20 cellular contexts compared by ENCODE assay signal in the genomic region with DNA sequence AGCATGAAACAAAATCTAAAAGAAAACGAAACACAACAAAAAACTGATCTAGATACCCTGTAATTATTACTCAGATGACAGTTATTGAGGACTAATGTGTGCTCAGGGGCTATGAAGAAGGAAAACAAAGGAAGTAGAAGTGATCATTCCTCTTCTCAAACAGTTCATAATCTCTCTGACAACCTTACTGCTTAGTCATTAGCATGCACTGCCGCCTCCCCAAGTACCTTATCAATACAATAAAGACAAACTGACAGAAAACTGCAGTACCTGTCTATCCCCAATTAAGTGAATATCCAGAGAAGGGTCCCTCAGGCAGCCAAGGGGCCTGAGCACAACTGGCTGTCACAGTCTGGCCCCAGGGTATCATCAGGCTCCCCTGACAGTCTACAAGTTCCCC. TPM values are rescaled to one million over a fixed set of nuclear protein-coding genes. Genes with fewer than 3 reads are reported as not detected.
"Had no signal": no experiment of that assay in that cellular context is flagged by ENCODE, and none has a peak within 500 bp of the region (broad histone marks: within the 10 kb centered on the region; RNA-seq: fewer than 3 reads in every experiment).

No MANE protein-coding gene starts in this region.

- H3K27me3 Mint-ChIP-seq: naive thymus-derived CD4-positive, alpha-beta T cell; type B pancreatic cell had no signal

- H3K4me3 Mint-ChIP-seq: naive thymus-derived CD4-positive, alpha-beta T cell; type B pancreatic cell had no signal

- DNase-seq: effector memory CD4-positive, alpha-beta T cell; esophagus squamous epithelium; foreskin fibroblast; glutamatergic neuron; mesendoderm; naive thymus-derived CD4-positive, alpha-beta T cell; posterior cingulate gyrus; spleen; stimulated activated CD4-positive, alpha-beta T cell treated with anti-CD3 and anti-CD28 coated beads, Interleukin-15, amount 100 ng/mL, for 24 hours; stimulated activated CD4-positive, alpha-beta T cell treated with anti-CD3 and anti-CD28 coated beads, Interleukin-1b, Interleukin-23, amount 100 ng/mL, for 48 hours; stimulated activated CD4-positive, alpha-beta T cell treated with anti-CD3 and anti-CD28 coated beads, Interleukin-4, amount 100 ng/mL, for 24 hours; stimulated activated naive CD4-positive, alpha-beta T cell; thyroid gland had no signal

- ATAC-seq: gastroesophageal sphincter; naive thymus-derived CD4-positive, alpha-beta T cell; sciatic nerve had no signal

- H3K27ac ChIP-seq: epithelial cell of prostate, esophagus squamous epithelium, gastroesophageal sphincter, neutrophil, spleen, suprapubic skin, thyroid gland had no signal

- H3K9me3 Mint-ChIP-seq: naive thymus-derived CD4-positive, alpha-beta T cell; type B pancreatic cell had no signal

- H3K27ac Mint-ChIP-seq: naive thymus-derived CD4-positive, alpha-beta T cell; type B pancreatic cell had no signal

RNA-seq across cellular contexts. Expression of a gene that starts 22.0 kb away (rescaled TPM):
- total RNA-seq: esophagus squamous epithelium, osteocyte, sciatic nerve, thyroid gland had no signal
